In the genomic region with DNA sequence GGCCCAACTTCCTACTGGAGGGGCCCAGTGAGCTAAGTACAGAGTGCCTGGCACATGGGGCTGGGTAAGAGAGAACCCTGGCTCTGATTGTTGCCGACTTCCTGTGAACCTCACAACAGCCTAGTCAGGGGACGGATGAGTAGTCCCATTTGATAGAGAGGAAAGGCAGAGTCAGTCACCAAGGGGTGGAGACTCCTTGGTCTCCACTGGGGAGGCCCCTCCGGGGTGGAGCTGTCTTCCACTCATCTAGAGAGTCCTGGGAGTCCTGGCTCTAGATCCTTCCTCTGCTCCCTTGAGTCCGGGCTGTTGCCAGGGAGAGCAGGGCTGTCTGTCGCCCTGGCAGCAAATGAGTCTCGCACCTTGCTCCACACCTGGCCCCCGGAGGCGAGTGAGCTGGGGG, we compare ENCODE assay signal across 15 cellular contexts. TPM values are rescaled to one million over a fixed set of nuclear protein-coding genes. Genes with fewer than 3 reads are reported as not detected.
DNase-seq lines count a peak whose midpoint lies in the region; ATAC-seq lines count a peak whose summit lies in the region.
"Had no signal": no experiment of that assay in that cellular context is flagged by ENCODE, and none has a peak within 500 bp of the region (broad histone marks: within the 10 kb centered on the region; RNA-seq: fewer than 3 reads in every experiment).

No MANE protein-coding gene starts in this region.

- H3K9me3 ChIP-seq in CD4-positive, CD25-positive, alpha-beta regulatory T cell (ENCODE audit: control insufficient read depth in 2 of 2, low read length in 2 of 2): no peaks in the 10 kb centered on the region
- no peaks in the 10 kb centered on the region for H3K9me3 ChIP-seq in naive thymus-derived CD4-positive, alpha-beta T cell (ENCODE audit: control insufficient read depth in 2 of 3, low read length in 3 of 3)
- H3K9me3 ChIP-seq: breast epithelium had no signal

- no peaks in the 10 kb centered on the region for H3K27me3 Mint-ChIP-seq in CD4-positive, CD25-positive, alpha-beta regulatory T cell
- no peaks in the 10 kb centered on the region for H3K27me3 Mint-ChIP-seq in T-cell
- H3K27me3 Mint-ChIP-seq in activated T-cell treated with anti-CD3 and anti-CD28 coated beads, Interleukin-2, amount 50 U/mL, for 72 hours (ENCODE audit: low read depth): no peaks in the 10 kb centered on the region
- H3K27me3 Mint-ChIP-seq in naive thymus-derived CD4-positive, alpha-beta T cell: no peaks in the 10 kb centered on the region

- H3K4me1 Mint-ChIP-seq in CD4-positive, CD25-positive, alpha-beta regulatory T cell: peaks cover under 1 to 89% (median 38%) of the 10 kb centered on the region in 4 donors
- peaks cover 66 to 89% (median 82%) of the 10 kb centered on the region in 3 donors for H3K4me1 Mint-ChIP-seq in T-cell
- peaks cover 86% of the 10 kb centered on the region for H3K4me1 Mint-ChIP-seq in activated T-cell treated with anti-CD3 and anti-CD28 coated beads, Interleukin-2, amount 50 U/mL, for 72 hours (ENCODE audit: low read depth)
- peaks cover 47 to 96% (median 73%) of the 10 kb centered on the region in 7 donors for H3K4me1 Mint-ChIP-seq in naive thymus-derived CD4-positive, alpha-beta T cell

- H3K27me3 ChIP-seq in CD4-positive, CD25-positive, alpha-beta regulatory T cell (ENCODE audit: control insufficient read depth, insufficient read depth, low read length): no peaks in the 10 kb centered on the region
- no peaks in the 10 kb centered on the region for H3K27me3 ChIP-seq in naive thymus-derived CD4-positive, alpha-beta T cell (ENCODE audit: control insufficient read depth in 2 of 2, insufficient read depth in 2 of 2, low read length in 2 of 2)
- H3K27me3 ChIP-seq: breast epithelium had no signal

- ATAC-seq in CD4-positive, CD25-positive, alpha-beta regulatory T cell (ENCODE audit: low read depth in 2 of 2): peak; percentile 41 to 47
- ATAC-seq in T-cell (replicated peaks in 1 of 4): peak; percentile 24 to 49 (median 40)
- peak; percentile 41 to 66 for ATAC-seq in activated T-cell treated with anti-CD3 and anti-CD28 coated beads, Interleukin-2, amount 50 U/mL, for 72 hours (replicated peaks in 1 of 2)
- peak; percentile 6 for ATAC-seq in naive thymus-derived CD4-positive, alpha-beta T cell
- ATAC-seq: esophagus mucosa had no signal

- H3K27ac ChIP-seq in CD4-positive, CD25-positive, alpha-beta regulatory T cell (ENCODE audit: insufficient read depth, low read length, poor library complexity, severe bottlenecking): peak overlapping the region; percentile 72
- peak overlapping the region; percentile 92 for H3K27ac ChIP-seq in naive thymus-derived CD4-positive, alpha-beta T cell (ENCODE audit: low read depth, low read length)
- H3K27ac ChIP-seq: breast epithelium had no signal

- DNase-seq in CD4-positive, CD25-positive, alpha-beta regulatory T cell: peak in 1 of 3 donors; percentile 75
- DNase-seq in T-cell (peak in 6 of 34 experiments; percentile 7 to 42 (median 38)), amniotic stem cell (lab: John Stamatoyannopoulos, UW) (no peak), NCI-H510A (lab: John Stamatoyannopoulos, UW) (no peak), NCI-H2171 treated with DMSO at 0.1 percent for 48 hours (lab: John Stamatoyannopoulos, UW) (no peak), NCI-H345 (lab: John Stamatoyannopoulos, UW) (no peak)
- peak; percentile 62 to 68 for DNase-seq in activated T-cell treated with anti-CD3 and anti-CD28 coated beads, Interleukin-2, amount 50 U/mL, for 72 hours
- DNase-seq in naive thymus-derived CD4-positive, alpha-beta T cell: peak in 2 of 9 donors; percentile 37 to 53
- DNase-seq: HCEC 1CT, NCI-H446 treated with DMSO at 0.1 percent for 48 hours, SHP77 had no signal

- POLR2A ChIA-PET in T-cell (lab: Charles Lee): interaction anchor here in 1 of 2 donors (0.5 kb wide), 1 partner anchor 40 kb away, joined by 9 read pairs; no protein-coding TSS in a partner anchor
- POLR2A ChIA-PET in naive thymus-derived CD4-positive, alpha-beta T cell (lab: Charles Lee): interaction anchor here (0.9 to 23.7 kb wide), 5 partner anchors 10 to 56 kb away, joined by 3 to 804 read pairs (median 15); a partner anchor contains a TSS

- peak overlapping the region; percentile 75 to 88 (median 76) for H3K4me3 Mint-ChIP-seq in CD4-positive, CD25-positive, alpha-beta regulatory T cell
- H3K4me3 Mint-ChIP-seq in T-cell: peak overlapping the region; percentile 17 to 79 (median 58)
- H3K4me3 Mint-ChIP-seq in activated T-cell treated with anti-CD3 and anti-CD28 coated beads, Interleukin-2, amount 50 U/mL, for 72 hours: peak overlapping the region; percentile 64 to 65
- peak overlapping the region; percentile 52 to 87 (median 80) for H3K4me3 Mint-ChIP-seq in naive thymus-derived CD4-positive, alpha-beta T cell

- CTCF ChIA-PET in T-cell (lab: Charles Lee): no interaction called here
- CTCF ChIA-PET in naive thymus-derived CD4-positive, alpha-beta T cell (lab: Charles Lee): interaction anchor here (0.7 to 10.3 kb wide), 4 partner anchors 10 to 69 kb away, joined by 4 to 116 read pairs (median 4); a partner anchor contains a TSS

- no peaks in the 10 kb centered on the region for H3K9me3 Mint-ChIP-seq in CD4-positive, CD25-positive, alpha-beta regulatory T cell
- H3K9me3 Mint-ChIP-seq in T-cell: no peaks in the 10 kb centered on the region
- H3K9me3 Mint-ChIP-seq in activated T-cell treated with anti-CD3 and anti-CD28 coated beads, Interleukin-2, amount 50 U/mL, for 72 hours: no peaks in the 10 kb centered on the region
- H3K9me3 Mint-ChIP-seq in naive thymus-derived CD4-positive, alpha-beta T cell: no peaks in the 10 kb centered on the region

- H3K4me3 ChIP-seq in CD4-positive, CD25-positive, alpha-beta regulatory T cell (ENCODE audit: low read depth, low read length): no peak overlapping the region
- peak overlapping the region; percentile 4 for H3K4me3 ChIP-seq in naive thymus-derived CD4-positive, alpha-beta T cell (ENCODE audit: low read length)
- H3K4me3 ChIP-seq: breast epithelium had no signal

- H3K36me3 Mint-ChIP-seq in CD4-positive, CD25-positive, alpha-beta regulatory T cell: peaks cover 29% of the 10 kb centered on the region
- peaks cover 37% of the 10 kb centered on the region for H3K36me3 Mint-ChIP-seq in T-cell
- peaks cover 17 to 28% of the 10 kb centered on the region in 2 donors for H3K36me3 Mint-ChIP-seq in activated T-cell treated with anti-CD3 and anti-CD28 coated beads, Interleukin-2, amount 50 U/mL, for 72 hours (ENCODE audit: insufficient read depth in 2 of 2)
- peaks cover 0 to 39% (median 31%) of the 10 kb centered on the region in 5 donors for H3K36me3 Mint-ChIP-seq in naive thymus-derived CD4-positive, alpha-beta T cell

- H3K27ac Mint-ChIP-seq in CD4-positive, CD25-positive, alpha-beta regulatory T cell: peak overlapping the region; percentile 54 to 82 (median 62)
- H3K27ac Mint-ChIP-seq in T-cell: peak overlapping the region; percentile 87 to 91
- peak overlapping the region; percentile 16 for H3K27ac Mint-ChIP-seq in activated T-cell treated with anti-CD3 and anti-CD28 coated beads, Interleukin-2, amount 50 U/mL, for 72 hours
- peak overlapping the region; percentile 81 to 97 (median 89) for H3K27ac Mint-ChIP-seq in naive thymus-derived CD4-positive, alpha-beta T cell

- H3K36me3 ChIP-seq in CD4-positive, CD25-positive, alpha-beta regulatory T cell (ENCODE audit: control insufficient read depth, insufficient read depth, low read length): peaks cover 73% of the 10 kb centered on the region
- peaks cover 29 to 83% (median 41%) of the 10 kb centered on the region in 3 experiments for H3K36me3 ChIP-seq in naive thymus-derived CD4-positive, alpha-beta T cell (ENCODE audit: control insufficient read depth in 2 of 3, insufficient read depth in 3 of 3, low read length in 3 of 3)
- H3K36me3 ChIP-seq: breast epithelium had no signal

- intact Hi-C loops in naive thymus-derived CD4-positive, alpha-beta T cell (cut with micrococcal nuclease): loop anchor here in 1 of 2 donors (10.0 kb wide), 1 partner anchor 1190 kb away; a partner anchor contains a TSS

- H3K4me1 ChIP-seq in CD4-positive, CD25-positive, alpha-beta regulatory T cell (ENCODE audit: control insufficient read depth, insufficient read depth, low read length, poor library complexity, severe bottlenecking): peaks cover 87% of the 10 kb centered on the region
- peaks cover 58 to 86% of the 10 kb centered on the region in 2 donors for H3K4me1 ChIP-seq in naive thymus-derived CD4-positive, alpha-beta T cell (ENCODE audit: control insufficient read depth in 2 of 2, insufficient read depth in 2 of 2, low read length in 2 of 2)

RNA-seq across cellular contexts. Expression of a gene that starts 8.0 kb away (rescaled TPM):
- total RNA-seq in CD4-positive, CD25-positive, alpha-beta regulatory T cell: 228 TPM
- polyA plus RNA-seq in CD4-positive, CD25-positive, alpha-beta regulatory T cell: 100 to 1,000 TPM in 2 of 4 donors, 10 to 100 TPM in 2; 79.2 to 127 (median 96.0) TPM
- 100 to 1,000 TPM; 196 to 226 (median 216) TPM for total RNA-seq in T-cell
- 100 to 1,000 TPM; 133 to 135 TPM for total RNA-seq in activated T-cell treated with anti-CD3 and anti-CD28 coated beads, Interleukin-2, amount 50 U/mL, for 72 hours
- total RNA-seq in naive thymus-derived CD4-positive, alpha-beta T cell: 100 to 1,000 TPM; 161 to 246 (median 200) TPM
- 100 to 1,000 TPM in 1 of 2 donors, 10 to 100 TPM in 1; 78.8 to 202 TPM for polyA plus RNA-seq in naive thymus-derived CD4-positive, alpha-beta T cell

RNA-seq across cellular contexts. Expression of a gene that starts 12.2 kb away (rescaled TPM):
- total RNA-seq in CD4-positive, CD25-positive, alpha-beta regulatory T cell: 21.8 TPM
- polyA plus RNA-seq in CD4-positive, CD25-positive, alpha-beta regulatory T cell: 10 to 100 TPM; 10.2 to 17.0 (median 11.7) TPM
- total RNA-seq in T-cell: 10 to 100 TPM in 4 of 5 donors, 1 to 10 TPM in 1; 9.5 to 28.2 (median 12.3) TPM
- total RNA-seq in activated T-cell treated with anti-CD3 and anti-CD28 coated beads, Interleukin-2, amount 50 U/mL, for 72 hours: 10 to 100 TPM; 12.1 to 16.0 TPM
- 10 to 100 TPM in 2 of 5 experiments, 1 to 10 TPM in 3; 6.4 to 31.8 (median 6.8) TPM for total RNA-seq in naive thymus-derived CD4-positive, alpha-beta T cell
- polyA plus RNA-seq in naive thymus-derived CD4-positive, alpha-beta T cell: 10 to 100 TPM; 11.7 to 19.4 TPM

RNA-seq across cellular contexts. Expression of a gene that starts 25.1 kb away (rescaled TPM):
- total RNA-seq in CD4-positive, CD25-positive, alpha-beta regulatory T cell: 0.35 TPM
- under 1 TPM in 3 of 4 donors, not detected in 1; 0.16 to 0.94 (median 0.20) TPM for polyA plus RNA-seq in CD4-positive, CD25-positive, alpha-beta regulatory T cell
- total RNA-seq in T-cell: under 1 TPM in 4 of 5 donors, not detected in 1; 0.28 to 0.98 (median 0.42) TPM
- 1 to 10 TPM; 6.5 to 6.7 TPM for total RNA-seq in activated T-cell treated with anti-CD3 and anti-CD28 coated beads, Interleukin-2, amount 50 U/mL, for 72 hours
- total RNA-seq in naive thymus-derived CD4-positive, alpha-beta T cell: 1 to 10 TPM in 1 of 5 experiments, under 1 TPM in 2, not detected in 2; 0.16 to 2.1 (median 0.34) TPM
- polyA plus RNA-seq in naive thymus-derived CD4-positive, alpha-beta T cell: under 1 TPM in 1 of 2 donors, not detected in 1; 0.64 TPM

RNA-seq across cellular contexts. Expression of a gene that starts 34.0 kb away (rescaled TPM):
- total RNA-seq in CD4-positive, CD25-positive, alpha-beta regulatory T cell: not detected
- not detected for polyA plus RNA-seq in CD4-positive, CD25-positive, alpha-beta regulatory T cell
- not detected for total RNA-seq in T-cell
- total RNA-seq in activated T-cell treated with anti-CD3 and anti-CD28 coated beads, Interleukin-2, amount 50 U/mL, for 72 hours: not detected
- not detected for total RNA-seq in naive thymus-derived CD4-positive, alpha-beta T cell
- not detected for polyA plus RNA-seq in naive thymus-derived CD4-positive, alpha-beta T cell
- total RNA-seq: breast epithelium, esophagus mucosa, myocyte, subcutaneous adipose tissue had no signal

RNA-seq across cellular contexts. Expression of a gene that starts 39.0 kb away (rescaled TPM):
- 2.3 TPM for total RNA-seq in CD4-positive, CD25-positive, alpha-beta regulatory T cell
- polyA plus RNA-seq in CD4-positive, CD25-positive, alpha-beta regulatory T cell: under 1 TPM in 1 of 4 donors, not detected in 3; 0.13 TPM
- 10 to 100 TPM; 11.6 to 41.3 (median 21.1) TPM for total RNA-seq in T-cell
- total RNA-seq in activated T-cell treated with anti-CD3 and anti-CD28 coated beads, Interleukin-2, amount 50 U/mL, for 72 hours: 10 to 100 TPM; 69.5 to 98.8 TPM
- 1 to 10 TPM; 1.2 to 8.8 (median 5.7) TPM for total RNA-seq in naive thymus-derived CD4-positive, alpha-beta T cell
- 1 to 10 TPM in 1 of 2 donors, under 1 TPM in 1; 0.64 to 2.2 TPM for polyA plus RNA-seq in naive thymus-derived CD4-positive, alpha-beta T cell

Comparison
In these comparisons a context has a peak if more than half of its experiments do, and no peak if none do; other contexts are left out.
1. DNase-seq: peak in activated T-cell treated with anti-CD3 and anti-CD28 coated beads, Interleukin-2, amount 50 U/mL, for 72 hours (2 of 2); none in amniotic stem cell (single experiment), NCI-H510A (single experiment), NCI-H2171 treated with DMSO at 0.1 percent for 48 hours (single experiment) and NCI-H345 (single experiment).
2. H3K27ac Mint-ChIP-seq: peak in every context shown above with its lines; median percentile 89 in T-cell; 89 in naive thymus-derived CD4-positive, alpha-beta T cell; 62 in CD4-positive, CD25-positive, alpha-beta regulatory T cell; 16 in activated T-cell treated with anti-CD3 and anti-CD28 coated beads, Interleukin-2, amount 50 U/mL, for 72 hours.
3. Peak in every context shown above with its lines, with median percentiles within 50 percentile points of each other: ATAC-seq and H3K4me3 Mint-ChIP-seq.